In the genomic region with DNA sequence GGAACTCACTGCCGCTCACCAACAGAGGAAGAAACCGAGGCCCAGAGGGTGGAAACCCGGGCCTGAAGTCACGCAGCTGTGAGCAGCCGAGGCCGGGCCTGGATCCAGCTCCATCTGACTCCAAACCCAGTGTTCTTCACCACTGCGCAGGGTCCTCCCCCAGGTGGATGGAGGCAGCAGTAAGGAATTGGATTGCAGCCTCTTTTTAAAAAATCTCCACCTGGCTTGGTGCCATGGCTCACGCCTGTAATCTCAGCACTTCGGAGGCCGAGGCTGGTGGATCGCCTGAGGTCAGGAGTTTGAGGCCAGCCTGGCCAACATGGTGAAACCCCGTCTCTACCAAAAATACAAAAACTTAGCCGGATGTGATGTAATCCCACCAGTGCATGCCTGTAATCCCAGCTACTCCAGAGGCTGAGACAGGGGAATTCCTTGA, we compare ENCODE assay signal across 33 cellular contexts.
DNase-seq lines count a peak whose midpoint lies in the region; ATAC-seq, FAIRE-seq and TF ChIP-seq lines count a peak whose summit lies in the region.
"Had no signal": no experiment of that assay in that cellular context is flagged by ENCODE, and none has a peak within 500 bp of the region (broad histone marks: within the 10 kb centered on the region; RNA-seq: fewer than 3 reads in every experiment).

No MANE protein-coding gene starts in this region.

- H2BK15ac ChIP-seq in neuronal stem cell (ENCODE audit: low read length), result no peak overlapping the region

- no peak overlapping the region for H3K23ac ChIP-seq in neuronal stem cell (ENCODE audit: low read depth, low read length, poor library complexity)

- H4K8ac ChIP-seq in neuronal stem cell (ENCODE audit: low read depth, low read length), result no peak overlapping the region

- dilution Hi-C loops in endothelial cell of umbilical vein (cut with MboI; ENCODE audit: extremely low pct_ligation_motif_present, low sequenced_read_pairs), result no loop called here

- H3K18ac ChIP-seq in neuronal stem cell (ENCODE audit: low read length), result peak overlapping the region; percentile 65

- H3K9ac ChIP-seq in endothelial cell of umbilical vein (replicated peaks; ENCODE audit: extremely low read depth, insufficient read depth, low read length), result no peak overlapping the region
- H3K9ac ChIP-seq in neuronal stem cell (ENCODE audit: low read depth, low read length, poor library complexity), result no peak overlapping the region

- H3K79me2 ChIP-seq in endothelial cell of umbilical vein (ENCODE audit: control insufficient read depth, insufficient read depth, low read length), result no peaks in the 10 kb centered on the region

- no peak overlapping the region for H3K4me2 ChIP-seq in endothelial cell of umbilical vein (ENCODE audit: insufficient read depth, low read length)
- no peak overlapping the region for H3K4me2 ChIP-seq in neuronal stem cell (ENCODE audit: insufficient read depth, low read length, poor library complexity, severe bottlenecking)

- H4K20me1 ChIP-seq in endothelial cell of umbilical vein (replicated peaks; ENCODE audit: control insufficient read depth, extremely low read depth, insufficient read depth, low read length), result no peaks in the 10 kb centered on the region

- H3K79me1 ChIP-seq in neuronal stem cell (ENCODE audit: low read depth, low read length), result no peaks in the 10 kb centered on the region

- H3K14ac ChIP-seq in neuronal stem cell (ENCODE audit: low read length), result no peak overlapping the region

- H3K27ac ChIP-seq in endothelial cell of umbilical vein (ENCODE audit: insufficient read depth, low read depth, low read length) (no peak overlapping the region), neuronal stem cell (replicated peaks; ENCODE audit: low read length) (no peak overlapping the region)
- H3K27ac ChIP-seq: neutrophil, SJCRH30, upper lobe of left lung had no signal

- H3K36me3 ChIP-seq in MG63 (no peaks in the 10 kb centered on the region), endothelial cell of umbilical vein (ENCODE audit: control insufficient read depth in 2 of 2, extremely low read depth in 1 of 2, insufficient read depth in 2 of 2, low read length in 2 of 2) (no peaks in the 10 kb centered on the region), neuronal stem cell (replicated peaks in 1 of 2; ENCODE audit: control insufficient read depth in 2 of 2, insufficient read depth in 2 of 2, low read length in 2 of 2) (no peaks in the 10 kb centered on the region)
- H3K36me3 ChIP-seq: neutrophil, SJCRH30, upper lobe of left lung had no signal

- POLR2A ChIA-PET in endothelial cell of umbilical vein (lab: Charles Lee), result interaction anchor here (0.7 kb wide), 1 partner anchor 91 kb away, joined by 3 read pairs; no protein-coding TSS in a partner anchor

- H3K4me3 ChIP-seq in MG63, result no peak overlapping the region
- no peak overlapping the region for H3K4me3 ChIP-seq in endothelial cell of umbilical vein (replicated peaks in 1 of 3; ENCODE audit: insufficient read depth in 1 of 3, low read depth in 1 of 3, low read length in 3 of 3)
- no peak overlapping the region for H3K4me3 ChIP-seq in neuronal stem cell (ENCODE audit: low read length in 2 of 2)
- H3K4me3 ChIP-seq: SJCRH30, upper lobe of left lung had no signal

- H3K27me3 ChIP-seq in MG63 (no peaks in the 10 kb centered on the region), endothelial cell of umbilical vein (ENCODE audit: control insufficient read depth in 2 of 2, insufficient read depth in 2 of 2, low read length in 2 of 2) (no peaks in the 10 kb centered on the region), neuronal stem cell (ENCODE audit: control insufficient read depth in 3 of 3, insufficient read depth in 3 of 3, low read depth in 1 of 3, low read length in 3 of 3) (peaks cover 0 to 14% (median 0%) of the 10 kb centered on the region in 3 experiments)
- H3K27me3 ChIP-seq: SJCRH30 had no signal

- TF ChIP-seq POLR2A in endothelial cell of umbilical vein (IDR thresholded peaks at IDR 0.05; ENCODE audit: low read depth, low read length), result no peak

- H2BK5ac ChIP-seq in neuronal stem cell (ENCODE audit: low read length), result no peak overlapping the region

- no peaks in the 10 kb centered on the region for H3K9me1 ChIP-seq in endothelial cell of umbilical vein (replicated peaks; ENCODE audit: control insufficient read depth, extremely low read depth, insufficient read depth, low read length)

- DNase-seq in MG63, result peak; percentile 73
- DNase-seq in endothelial cell of umbilical vein (ENCODE audit: low read depth, low spot score), result peak; percentile 26
- DNase-seq in left ventricle myocardium superior, result peak; percentile 87
- DNase-seq in neuronal stem cell (ENCODE audit: low spot score), result no peak
- DNase-seq in hippocampal formation (lab: John Stamatoyannopoulos, UW), result no peak
- no peak for DNase-seq in activated naive CD4-positive, alpha-beta T cell (lab: John Stamatoyannopoulos, UW)
- DNase-seq: activated CD4-positive, alpha-beta T cell treated with anti-CD3 and anti-CD28 coated beads, Interleukin-2, amount 50 U/mL, for 1 hour; activated CD4-positive, CD25-positive, alpha-beta regulatory T cell; activated effector memory CD4-positive, alpha-beta T cell treated with anti-CD3 and anti-CD28 coated beads, Interleukin-2, amount 50 U/mL, for 16 hours; activated naive CD8-positive, alpha-beta T cell treated with anti-CD3 and anti-CD28 coated beads, Interleukin-2, amount 50 U/mL, for 24 hours; activated T-cell treated with anti-CD3 and anti-CD28 coated beads, Interleukin-2, amount 50 U/mL, for 24 hours; central memory CD4-positive, alpha-beta T cell; DMS79; endodermal cell; foreskin melanocyte; GDM1; hypothalamus; left colon; naive B cell; NCI-H1436; NCI-H2081 treated with DMSO at 0.1 percent for 48 hours; NCI-H345; NCI-H69; SJCRH30; stimulated activated CD4-positive, alpha-beta T cell treated with anti-CD3 and anti-CD28 coated beads, Interleukin-4, amount 100 ng/mL, for 24 hours; T-cell; upper lobe of left lung had no signal

- FAIRE-seq in endothelial cell of umbilical vein (lab: Jason Lieb, UNC), result no peak
- FAIRE-seq: A204.1, H54 had no signal

- intact Hi-C loops in endothelial cell of umbilical vein (cut with micrococcal nuclease) (no loop called here), left ventricle myocardium superior (cut with micrococcal nuclease) (loop anchor here (10.0 kb wide), 1 partner anchor 181 kb away; a partner anchor contains a TSS)

- CTCF ChIA-PET in endothelial cell of umbilical vein (lab: Charles Lee), result interaction anchor here (1.0 kb wide), 2 partner anchors 179 to 191 kb away, joined by 3 read pairs; no protein-coding TSS in a partner anchor

- H3K4me1 ChIP-seq in endothelial cell of umbilical vein (ENCODE audit: control insufficient read depth, extremely low read depth, insufficient read depth, low read length), result peaks cover 25% of the 10 kb centered on the region
- H3K4me1 ChIP-seq in neuronal stem cell (ENCODE audit: control insufficient read depth in 2 of 2, insufficient read depth in 1 of 2, low read depth in 1 of 2, low read length in 2 of 2), result peaks cover 0 to 15% of the 10 kb centered on the region in 2 donors
- H3K4me1 ChIP-seq: upper lobe of left lung had no signal

- H2BK120ac ChIP-seq in neuronal stem cell (ENCODE audit: low read depth, low read length), result no peak overlapping the region

- TF ChIP-seq CTCF in endothelial cell of umbilical vein (IDR thresholded peaks at IDR 0.05; ENCODE audit: extremely low read depth in 1 of 2, insufficient read depth in 1 of 2, low read depth in 1 of 2, low read length in 2 of 2), result no peak

- WGBS in neuronal stem cell (ENCODE audit: extremely low coverage in 2 of 2, insufficient read length in 2 of 2, insufficient replicate concordance in 1 of 2), 2 donors, result no CpG with 5 or more reads among the region's 13 CpGs

- peak overlapping the region; percentile 22 for H2AFZ ChIP-seq in endothelial cell of umbilical vein (ENCODE audit: low read depth, low read length)
- no peak overlapping the region for H2AFZ ChIP-seq in neuronal stem cell (ENCODE audit: low read length)

- no peaks in the 10 kb centered on the region for H3K9me3 ChIP-seq in MG63
- no peaks in the 10 kb centered on the region for H3K9me3 ChIP-seq in endothelial cell of umbilical vein (replicated peaks; ENCODE audit: control insufficient read depth, insufficient read depth, low read length)
- no peaks in the 10 kb centered on the region for H3K9me3 ChIP-seq in neuronal stem cell (replicated peaks in 1 of 2; ENCODE audit: control insufficient read depth in 2 of 2, insufficient read depth in 1 of 2, low read depth in 1 of 2, low read length in 2 of 2)
- H3K9me3 ChIP-seq: neutrophil, SJCRH30, upper lobe of left lung had no signal

- H2AK5ac ChIP-seq in neuronal stem cell (ENCODE audit: low read depth, low read length), result peak overlapping the region; percentile 59

- H3K4ac ChIP-seq in neuronal stem cell (ENCODE audit: low read length), result no peak overlapping the region

- H4K91ac ChIP-seq in neuronal stem cell (ENCODE audit: low read depth, low read length, poor library complexity), result no peak overlapping the region

- BruUV-seq in endothelial cell of umbilical vein (replicated peaks; lab: Mats Ljungman, UMichigan), result no TSS peak

- ATAC-seq in left ventricle myocardium superior, result peak; percentile 95
- ATAC-seq in HG03139 (IDR thresholded peaks at IDR 0.05; ENCODE audit: unreplicated experiment), result no peak
- no peak for ATAC-seq in HG02798 (IDR thresholded peaks at IDR 0.05; ENCODE audit: poor library complexity, unreplicated experiment)
- ATAC-seq: activated naive CD8-positive, alpha-beta T cell treated with anti-CD3 and anti-CD28 coated beads, Interleukin-2, amount 50 U/mL, for 24 hours; esophagus mucosa; left colon; T-cell had no signal

- H2BK12ac ChIP-seq in neuronal stem cell (ENCODE audit: low read length), result no peak overlapping the region

TF ChIP-seq in endothelial cell of umbilical vein, 7 proteins besides CTCF, POLR2A, EP300 and RAD21:
- no peak for TF ChIP-seq POLR2AphosphoS5 (IDR thresholded peaks at IDR 0.05; ENCODE audit: insufficient read depth, low read depth, low read length)
- TF ChIP-seq MYC (IDR thresholded peaks at IDR 0.05; ENCODE audit: low read depth, low read length), result no peak
- no peak for TF ChIP-seq FOS (IDR thresholded peaks at IDR 0.05; ENCODE audit: borderline replicate concordance, insufficient read depth, low read length)
- no peak for TF ChIP-seq EZH2 (IDR thresholded peaks at IDR 0.05; ENCODE audit: borderline replicate concordance, low read depth, low read length, severe bottlenecking)
- no peak for TF ChIP-seq JUN (IDR thresholded peaks at IDR 0.05; ENCODE audit: borderline replicate concordance, insufficient read depth, insufficient read length, low read depth)
- TF ChIP-seq, protein P1, sequence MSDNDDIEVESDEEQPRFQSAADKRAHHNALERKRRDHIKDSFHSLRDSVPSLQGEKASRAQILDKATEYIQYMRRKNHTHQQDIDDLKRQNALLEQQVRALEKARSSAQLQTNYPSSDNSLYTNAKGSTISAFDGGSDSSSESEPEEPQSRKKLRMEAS (IDR thresholded peaks at IDR 0.05; ENCODE audit: insufficient read depth, insufficient read length), result no peak
- TF ChIP-seq GATA2 (IDR thresholded peaks at IDR 0.05; ENCODE audit: insufficient read depth, insufficient read length, low read depth, low read length), result no peak

Comparison
In these comparisons a context has a peak if more than half of its experiments do, and no peak if none do; other contexts are left out.
1. DNase-seq: peak in MG63 (single experiment), endothelial cell of umbilical vein (single experiment) and left ventricle myocardium superior (single experiment); none in neuronal stem cell (single experiment), hippocampal formation (0 of 2) and activated naive CD4-positive, alpha-beta T cell (0 of 4).